In genomic region chr4:147094228-147094627, GRCh38 we compare ENCODE assay signal across 14 cellular contexts.
DNase-seq lines count a peak whose midpoint lies in the region; TF ChIP-seq lines count a peak whose summit lies in the region.
"Had no signal": no experiment of that assay in that cellular context is flagged by ENCODE, and none has a peak within 500 bp of the region (broad histone marks: within the 10 kb centered on the region; RNA-seq: fewer than 3 reads in every experiment).

No MANE protein-coding gene starts in this region.

- H3F3A ChIP-seq in neural progenitor cell (ENCODE audit: low read depth): peaks cover 15% of the 10 kb centered on the region

- in situ Hi-C loops in G401 (cut with HindIII; ENCODE audit: low sequenced_read_pairs): no loop called here

- no peak overlapping the region for H3K9ac ChIP-seq in neural progenitor cell

- H2AFZ ChIP-seq in neural progenitor cell (replicated peaks): no peak overlapping the region

- no peak overlapping the region for H3K4me2 ChIP-seq in neural progenitor cell

- H3K27ac ChIP-seq in neural progenitor cell: no peak overlapping the region

- no peaks in the 10 kb centered on the region for H3K36me3 Mint-ChIP-seq in Calu3 (ENCODE audit: insufficient read depth, unreplicated experiment)
- H3K36me3 Mint-ChIP-seq in neural progenitor cell: no peaks in the 10 kb centered on the region
- H3K36me3 Mint-ChIP-seq: naive thymus-derived CD8-positive, alpha-beta T cell had no signal

- intact Hi-C loops in Calu3 (cut with micrococcal nuclease; ENCODE audit: unreplicated experiment): loop anchor here (10.0 kb wide), 1 partner anchor 169 kb away; no protein-coding TSS in a partner anchor

- BruUV-seq in Calu3 (replicated peaks; lab: Mats Ljungman, UMichigan): no TSS peak

- H3K4me1 Mint-ChIP-seq in Calu3 (ENCODE audit: low read depth, unreplicated experiment): no peaks in the 10 kb centered on the region
- H3K4me1 Mint-ChIP-seq in neural progenitor cell: peaks cover 15% of the 10 kb centered on the region

- no peaks in the 10 kb centered on the region for H3K79me2 ChIP-seq in neural progenitor cell (ENCODE audit: low read depth)

- no peaks in the 10 kb centered on the region for H3K27me3 Mint-ChIP-seq in Calu3 (ENCODE audit: unreplicated experiment)
- no peaks in the 10 kb centered on the region for H3K27me3 Mint-ChIP-seq in neural progenitor cell (ENCODE audit: insufficient read depth, low read depth)

- H3K27ac Mint-ChIP-seq in Calu3 (ENCODE audit: unreplicated experiment): no peak overlapping the region
- no peak overlapping the region for H3K27ac Mint-ChIP-seq in neural progenitor cell
- H3K27ac Mint-ChIP-seq: naive thymus-derived CD8-positive, alpha-beta T cell; stimulated activated naive CD8-positive, alpha-beta T cell treated with anti-CD3 and anti-CD28 coated beads, Interleukin-15, Interleukin-2, amounts not matched to agents 100 ng/mL and 50 ng/mL, for 24 hours had no signal

- no peak overlapping the region for H3K4me3 Mint-ChIP-seq in Calu3 (ENCODE audit: low read depth, unreplicated experiment)
- H3K4me3 Mint-ChIP-seq in neural progenitor cell: no peak overlapping the region
- H3K4me3 Mint-ChIP-seq: naive thymus-derived CD8-positive, alpha-beta T cell; stimulated activated naive CD8-positive, alpha-beta T cell treated with anti-CD3 and anti-CD28 coated beads, Interleukin-15, Interleukin-2, amounts not matched to agents 100 ng/mL and 50 ng/mL, for 24 hours had no signal

- no peaks in the 10 kb centered on the region for H4K20me1 ChIP-seq in neural progenitor cell (ENCODE audit: low read depth)

- no peak overlapping the region for H3K4me3 ChIP-seq in LNCaP clone FGC (ENCODE audit: low read depth, low read length)
- H3K4me3 ChIP-seq in choroid plexus epithelial cell (ENCODE audit: low read depth, low read length): no peak overlapping the region
- H3K4me3 ChIP-seq in neural progenitor cell: no peak overlapping the region

- peaks cover 12% of the 10 kb centered on the region for H3K4me1 ChIP-seq in neural progenitor cell

- no peaks in the 10 kb centered on the region for H3K9me3 ChIP-seq in neural progenitor cell (ENCODE audit: low read depth)

- CTCF ChIA-PET in Calu3 (lab: Charles Lee): no interaction called here

- TF ChIP-seq CTCF in Calu3 (IDR thresholded peaks at IDR 0.05; ENCODE audit: unreplicated experiment) (no peak), LNCaP clone FGC (IDR thresholded peaks at IDR 0.05; ENCODE audit: control insufficient read depth, extremely low read depth, insufficient read depth) (peak; percentile 75), choroid plexus epithelial cell (conservative IDR thresholded peaks at IDR 0.05; ENCODE audit: low read depth, low read length) (peak; percentile 51), neural progenitor cell (IDR thresholded peaks at IDR 0.05) (peak; percentile 47)

- no peaks in the 10 kb centered on the region for H3K9me3 Mint-ChIP-seq in Calu3 (ENCODE audit: low read depth, unreplicated experiment)
- H3K9me3 Mint-ChIP-seq in neural progenitor cell: no peaks in the 10 kb centered on the region
- H3K9me3 Mint-ChIP-seq: naive thymus-derived CD8-positive, alpha-beta T cell; stimulated activated naive CD8-positive, alpha-beta T cell treated with anti-CD3 and anti-CD28 coated beads, Interleukin-15, Interleukin-2, amounts not matched to agents 100 ng/mL and 50 ng/mL, for 24 hours had no signal

- H3K27me3 ChIP-seq in neural progenitor cell: no peaks in the 10 kb centered on the region

- peak; percentile 2 for DNase-seq in Calu3
- DNase-seq in LNCaP clone FGC (ENCODE audit: low read depth): peak; percentile 66
- no peak for DNase-seq in choroid plexus epithelial cell (ENCODE audit: low read depth)
- no peak for DNase-seq in neural progenitor cell (ENCODE audit: low spot score)
- DNase-seq in epidermal melanocyte (ENCODE audit: insufficient read length, low spot score): no peak
- DNase-seq in G401 (ENCODE audit: low spot score): no peak
- DNase-seq in SK-N-DZ (ENCODE audit: low spot score): no peak
- DNase-seq: activated CD4-positive, alpha-beta T cell treated with anti-CD3 and anti-CD28 coated beads for 4 hours; activated T-cell treated with anti-CD3 and anti-CD28 coated beads, Interleukin-2, amount 50 U/mL, for 48 hours; effector CD4-positive, alpha-beta T cell; naive thymus-derived CD8-positive, alpha-beta T cell; NCI-H2107; T-helper 1 cell had no signal

- H3K36me3 ChIP-seq in neural progenitor cell: no peaks in the 10 kb centered on the region

Comparison
In these comparisons a context has a peak if more than half of its experiments do, and no peak if none do; other contexts are left out.
1. DNase-seq: peak in Calu3 (single experiment) and LNCaP clone FGC (single experiment); none in choroid plexus epithelial cell (single experiment), neural progenitor cell (single experiment), epidermal melanocyte (single experiment), G401 (single experiment) and SK-N-DZ (single experiment).